Comparison of ENCODE assay signal across 22 cellular contexts in genomic region chr1:106944721-106945120, GRCh38.
A peak's percentile ranks its signal among the peaks of the same experiment; 100 is the strongest.
DNase-seq lines count a peak whose midpoint lies in the region; ATAC-seq, FAIRE-seq and TF ChIP-seq lines count a peak whose summit lies in the region.
"Had no signal": no experiment of that assay in that cellular context is flagged by ENCODE, and none has a peak within 500 bp of the region (broad histone marks: within the 10 kb centered on the region; RNA-seq: fewer than 3 reads in every experiment).

No MANE protein-coding gene starts in this region.

- H3K4ac ChIP-seq in trophoblast cell (ENCODE audit: low read depth, low read length): no peak overlapping the region

- H2AK5ac ChIP-seq in trophoblast cell (ENCODE audit: low read length): no peak overlapping the region

- no peak overlapping the region for H3K27ac ChIP-seq in right lobe of liver
- no peak overlapping the region for H3K27ac ChIP-seq in trophoblast cell (ENCODE audit: low read depth, low read length)
- H3K27ac ChIP-seq: esophagus muscularis mucosa, heart left ventricle, ovary, tibial nerve had no signal

- H2BK120ac ChIP-seq in trophoblast cell (ENCODE audit: insufficient read depth, low read length, poor library complexity): no peak overlapping the region

- H3K27me3 ChIP-seq in right lobe of liver: no peaks in the 10 kb centered on the region
- no peaks in the 10 kb centered on the region for H3K27me3 ChIP-seq in trophoblast cell (ENCODE audit: insufficient read depth, low read length)
- H3K27me3 ChIP-seq: esophagus muscularis mucosa, heart left ventricle, MG63, ovary, tibial nerve had no signal

- H3K79me1 ChIP-seq in trophoblast cell (ENCODE audit: low read length): no peaks in the 10 kb centered on the region

- intact Hi-C loops in right lobe of liver (cut with DNase I) (no loop called here), lower leg skin (cut with DNase I; ENCODE audit: low total_unique reads) (no loop called here)

- DNase-seq in H54 (ENCODE audit: insufficient read length, low spot score): no peak
- DNase-seq in NCI-H2171 (lab: John Stamatoyannopoulos, UW): peak; percentile 42
- peak; percentile 48 for DNase-seq in cerebellar cortex (ENCODE audit: low spot score)
- DNase-seq in right lobe of liver: no peak
- no peak for DNase-seq in trophoblast cell
- DNase-seq in NCI-H446 treated with DMSO at 0.1 percent for 48 hours (lab: John Stamatoyannopoulos, UW): no peak
- no peak for DNase-seq in anterior cingulate cortex (lab: John Stamatoyannopoulos, UW)
- no peak for DNase-seq in lower leg skin (ENCODE audit: low spot score in 2 of 2)
- DNase-seq: activated B cell treated with CpG ODN at 0.5 μM for 24 hours; activated CD4-positive, alpha-beta memory T cell treated with anti-CD3 and anti-CD28 coated beads, Interleukin-2, amount 10 ng/mL, durations not matched to agents 7 days and 5 days; amniotic stem cell; CD8-positive, alpha-beta T cell; DMS79 treated with DMSO at 0.1 percent for 48 hours; heart left ventricle; MG63; NCI-H146; NCI-H226; ovary; stimulated activated CD4-positive, alpha-beta T cell treated with anti-CD3 and anti-CD28 coated beads, Interleukin-2, amount 100 ng/mL, for 24 hours; stimulated activated naive CD8-positive, alpha-beta T cell treated with anti-CD3 and anti-CD28 coated beads, Interleukin-15, Interleukin-2, amounts not matched to agents 100 U/mL and 50 U/mL, for 24 hours had no signal

- peak in 3 of 4 donors; percentile 26 to 69 (median 53) for ATAC-seq in right lobe of liver
- ATAC-seq: CD8-positive, alpha-beta T cell; heart left ventricle; stimulated activated naive CD8-positive, alpha-beta T cell treated with anti-CD3 and anti-CD28 coated beads, Interleukin-15, Interleukin-2, amounts not matched to agents 100 U/mL and 50 U/mL, for 24 hours had no signal

- H3K4me3 ChIP-seq in right lobe of liver (no peak overlapping the region), trophoblast cell (ENCODE audit: low read depth, low read length) (no peak overlapping the region), lower leg skin (ENCODE audit: low read depth, poor library complexity, severe bottlenecking) (no peak overlapping the region)
- H3K4me3 ChIP-seq: esophagus muscularis mucosa, heart left ventricle, MG63, ovary, tibial nerve had no signal

- H3K4me1 ChIP-seq in right lobe of liver: no peaks in the 10 kb centered on the region
- no peaks in the 10 kb centered on the region for H3K4me1 ChIP-seq in trophoblast cell (ENCODE audit: control insufficient read depth in 1 of 2, insufficient read depth in 2 of 2, low read length in 2 of 2)
- H3K4me1 ChIP-seq: esophagus muscularis mucosa, heart left ventricle, tibial nerve had no signal

- WGBS in right lobe of liver (ENCODE audit: insufficient coverage, low coverage, low lambda C conversion rate, missing lambda C conversion rate): 32% methylated on average over 2 of the region's 2 CpGs
- WGBS in trophoblast cell (ENCODE audit: extremely low coverage, insufficient coverage, insufficient read length): no CpG with 5 or more reads among the region's 2 CpGs
- 63 to 74% methylated on average over 2 of the region's 2 CpGs for WGBS in lower leg skin, 2 donors

- no peaks in the 10 kb centered on the region for H3K79me2 ChIP-seq in trophoblast cell (ENCODE audit: control insufficient read depth, insufficient read depth, low read length, poor library complexity)

- H2AFZ ChIP-seq in trophoblast cell (ENCODE audit: insufficient read depth, low read length, poor library complexity): no peak overlapping the region

- no peak overlapping the region for H3K14ac ChIP-seq in trophoblast cell (ENCODE audit: low read length)

- no peak overlapping the region for H3K9ac ChIP-seq in trophoblast cell (ENCODE audit: low read length)

- no peaks in the 10 kb centered on the region for H3K36me3 ChIP-seq in right lobe of liver
- no peaks in the 10 kb centered on the region for H3K36me3 ChIP-seq in trophoblast cell (ENCODE audit: control insufficient read depth in 1 of 2, insufficient read depth in 2 of 2, low read length in 2 of 2)
- H3K36me3 ChIP-seq: esophagus muscularis mucosa, heart left ventricle, MG63, ovary, tibial nerve had no signal

- no peak overlapping the region for H3K4me2 ChIP-seq in trophoblast cell (ENCODE audit: low read length)

- no peak overlapping the region for H3K23ac ChIP-seq in trophoblast cell (ENCODE audit: low read length)

- TF ChIP-seq POLR2A in H54 (IDR thresholded peaks at IDR 0.05; ENCODE audit: low read depth, low read length): no peak
- TF ChIP-seq POLR2A in right lobe of liver (IDR thresholded peaks at IDR 0.05): no peak
- TF ChIP-seq POLR2A in lower leg skin (IDR thresholded peaks at IDR 0.05): no peak

- H2BK5ac ChIP-seq in trophoblast cell (ENCODE audit: low read depth, low read length, poor library complexity): no peak overlapping the region

- TF ChIP-seq CTCF in right lobe of liver (IDR thresholded peaks at IDR 0.05) (no peak), lower leg skin (IDR thresholded peaks at IDR 0.05) (no peak)

- H4K91ac ChIP-seq in trophoblast cell (ENCODE audit: low read depth, low read length): no peak overlapping the region

- H2BK12ac ChIP-seq in trophoblast cell (ENCODE audit: low read length): no peak overlapping the region

- no peaks in the 10 kb centered on the region for H3K9me3 ChIP-seq in right lobe of liver
- peaks cover 2% of the 10 kb centered on the region for H3K9me3 ChIP-seq in trophoblast cell (ENCODE audit: insufficient read depth, low read depth, low read length)
- H3K9me3 ChIP-seq: esophagus muscularis mucosa, heart left ventricle, MG63, ovary, tibial nerve had no signal

- H3K18ac ChIP-seq in trophoblast cell (ENCODE audit: low read length): no peak overlapping the region

- H4K12ac ChIP-seq in trophoblast cell (ENCODE audit: low read depth, low read length): no peak overlapping the region

- no peak overlapping the region for H4K8ac ChIP-seq in trophoblast cell (ENCODE audit: low read depth, low read length)

- peak; percentile 30 for FAIRE-seq in H54 (lab: Jason Lieb, UNC)

Comparison
In these comparisons a context has a peak if more than half of its experiments do, and no peak if none do; other contexts are left out.
1. DNase-seq: peak in NCI-H2171 (single experiment) and cerebellar cortex (single experiment); none in H54 (single experiment), right lobe of liver (0 of 3), trophoblast cell (0 of 2), NCI-H446 treated with DMSO at 0.1 percent for 48 hours (single experiment), anterior cingulate cortex (0 of 58) and lower leg skin (0 of 2).